11 cellular contexts compared by ENCODE assay signal in the genomic region with DNA sequence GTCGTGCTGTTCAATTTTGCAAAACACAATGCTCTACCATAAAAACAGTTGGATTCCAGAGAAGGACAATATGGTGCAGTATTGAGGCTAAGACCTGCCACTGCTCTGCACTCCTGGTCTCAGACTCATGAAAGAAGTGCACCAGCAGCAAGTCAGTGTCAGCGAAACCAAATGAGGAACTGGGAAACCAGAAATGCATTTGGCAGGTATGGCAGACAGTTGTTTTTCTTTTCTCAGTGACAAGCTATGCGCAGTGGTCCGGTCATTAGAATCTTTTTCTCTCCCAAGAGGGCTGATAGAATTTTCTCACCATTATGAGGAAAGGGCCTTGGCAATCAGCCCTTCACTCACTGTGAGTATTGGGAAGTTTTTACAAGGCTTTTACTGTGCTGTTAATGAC.
DNase-seq lines count a peak whose midpoint lies in the region; ATAC-seq, FAIRE-seq and TF ChIP-seq lines count a peak whose summit lies in the region.
"Had no signal": no experiment of that assay in that cellular context is flagged by ENCODE, and none has a peak within 500 bp of the region (broad histone marks: within the 10 kb centered on the region; RNA-seq: fewer than 3 reads in every experiment).

No MANE protein-coding gene starts in this region.

- ATAC-seq in GM18868 (IDR thresholded peaks at IDR 0.05; ENCODE audit: unreplicated experiment) (peak; percentile 99), GM21619 (IDR thresholded peaks at IDR 0.05; ENCODE audit: unreplicated experiment) (peak; percentile 99), HG03196 (IDR thresholded peaks at IDR 0.05; ENCODE audit: unreplicated experiment) (peak; percentile 92), K562 (no peak), gastrocnemius medialis (no peak), right lobe of liver (no peak)

- no peak for FAIRE-seq in K562 (lab: Jason Lieb, UNC)

- no peaks in the 10 kb centered on the region for H4K20me1 ChIP-seq in K562 (replicated peaks; ENCODE audit: control insufficient read depth, insufficient read depth, low read length)

- TF ChIP-seq CTCF in K562 (IDR thresholded peaks at IDR 0.05 in 2 of 3, conservative IDR thresholded peaks at IDR 0.05 in 1 of 3; ENCODE audit: insufficient read depth in 2 of 3, low read depth in 1 of 3, low read length in 3 of 3) (no peak), gastrocnemius medialis (IDR thresholded peaks at IDR 0.05 in 4 of 5, conservative IDR thresholded peaks at IDR 0.05 in 1 of 5) (no peak), right lobe of liver (IDR thresholded peaks at IDR 0.05) (no peak), vagina (IDR thresholded peaks at IDR 0.05) (no peak)

- TF ChIP-seq RAD21 in K562 (CRISPR knock-in tag; conservative IDR thresholded peaks at IDR 0.05 in 1 of 2, IDR thresholded peaks at IDR 0.05 in 1 of 2), result no peak

- CTCF ChIA-PET in K562 (lab: Yijun Ruan, JAX; ENCODE audit: low intra/inter-chr PET ratio), result no interaction called here

- TF ChIP-seq POLR2A in K562 (conservative IDR thresholded peaks at IDR 0.05), result no peak
- TF ChIP-seq POLR2A in gastrocnemius medialis (IDR thresholded peaks at IDR 0.05), result no peak
- no peak for TF ChIP-seq POLR2A in right lobe of liver (IDR thresholded peaks at IDR 0.05)
- TF ChIP-seq POLR2A in vagina (IDR thresholded peaks at IDR 0.05), result no peak

- H3K4me1 ChIP-seq in K562 (replicated peaks in 1 of 2; ENCODE audit: control insufficient read depth in 2 of 2, insufficient read depth in 2 of 2, low read length in 2 of 2), result no peaks in the 10 kb centered on the region
- H3K4me1 ChIP-seq in gastrocnemius medialis, result peaks cover 0 to 10% of the 10 kb centered on the region in 2 donors
- no peaks in the 10 kb centered on the region for H3K4me1 ChIP-seq in right lobe of liver
- no peaks in the 10 kb centered on the region for H3K4me1 ChIP-seq in vagina

- 0% methylated on average over 4 of the region's 4 CpGs for WGBS in K562 (ENCODE audit: insufficient coverage, low coverage, missing lambda C conversion rate)
- 91% methylated on average over 4 of the region's 4 CpGs for WGBS in right lobe of liver (ENCODE audit: insufficient coverage, low coverage, low lambda C conversion rate, missing lambda C conversion rate)

- no peaks in the 10 kb centered on the region for H3K9me1 ChIP-seq in K562 (ENCODE audit: control insufficient read depth, insufficient read depth, low read length)

- no peak overlapping the region for H3K9ac ChIP-seq in K562 (ENCODE audit: insufficient read depth in 1 of 2, low read depth in 2 of 2, low read length in 2 of 2)

- no peaks in the 10 kb centered on the region for H3K27me3 ChIP-seq in K562 (ENCODE audit: control insufficient read depth in 2 of 2, insufficient read depth in 2 of 2, low read length in 2 of 2)
- no peaks in the 10 kb centered on the region for H3K27me3 ChIP-seq in gastrocnemius medialis
- H3K27me3 ChIP-seq in right lobe of liver, result no peaks in the 10 kb centered on the region
- no peaks in the 10 kb centered on the region for H3K27me3 ChIP-seq in vagina

- no peak overlapping the region for H3K27ac ChIP-seq in K562 (ENCODE audit: extremely low read depth, low read depth, low read length)
- H3K27ac ChIP-seq in gastrocnemius medialis, result no peak overlapping the region
- no peak overlapping the region for H3K27ac ChIP-seq in right lobe of liver
- H3K27ac ChIP-seq in vagina, result no peak overlapping the region
- H3K27ac ChIP-seq: neutrophil had no signal

- POLR2A ChIA-PET in K562 (lab: Yijun Ruan, JAX), result interaction anchor here (0.7 kb wide), 1 partner anchor 11 kb away, joined by 3 read pairs; no protein-coding TSS in a partner anchor

- no peak for TF ChIP-seq EP300 in K562 (IDR thresholded peaks at IDR 0.05; ENCODE audit: low read length)

- no peaks in the 10 kb centered on the region for H3K36me3 ChIP-seq in K562 (ENCODE audit: control insufficient read depth, insufficient read depth, low read length)
- no peaks in the 10 kb centered on the region for H3K36me3 ChIP-seq in gastrocnemius medialis
- H3K36me3 ChIP-seq in right lobe of liver, result no peaks in the 10 kb centered on the region
- no peaks in the 10 kb centered on the region for H3K36me3 ChIP-seq in vagina
- H3K36me3 ChIP-seq: neutrophil had no signal

- DNase-seq in K562 (ENCODE audit: extremely low read depth in 1 of 4, low spot score in 3 of 4) (no peak), gastrocnemius medialis (no peak), right lobe of liver (no peak), dedifferentiated amniotic fluid mesenchymal stem cell (ENCODE audit: extremely low spot score) (no peak), vagina (ENCODE audit: extremely low spot score in 2 of 2) (no peak)
- DNase-seq: DND-41, NCI-H510A had no signal

- H3K4me2 ChIP-seq in K562 (ENCODE audit: insufficient read depth, low read length), result no peak overlapping the region

- no peak overlapping the region for H3K4me3 ChIP-seq in K562
- H3K4me3 ChIP-seq in gastrocnemius medialis, result no peak overlapping the region
- no peak overlapping the region for H3K4me3 ChIP-seq in right lobe of liver
- H3K4me3 ChIP-seq in vagina, result no peak overlapping the region

- in situ Hi-C loops in K562 (cut with MboI) (loop anchor here (25.0 kb wide), 1 partner anchor 672 kb away; no protein-coding TSS in a partner anchor), gastrocnemius medialis (cut with MboI; ENCODE audit: low sequenced_read_pairs in 4 of 4) (loop anchor here in 3 of 4 donors (25.0 kb wide), 2 partner anchors 172 to 522 kb away; no protein-coding TSS in a partner anchor)

- H3K9me3 ChIP-seq in K562 (replicated peaks; ENCODE audit: control insufficient read depth, insufficient read depth, low read depth, low read length), result no peaks in the 10 kb centered on the region
- H3K9me3 ChIP-seq in gastrocnemius medialis, result no peaks in the 10 kb centered on the region
- H3K9me3 ChIP-seq in right lobe of liver, result no peaks in the 10 kb centered on the region
- H3K9me3 ChIP-seq in vagina, result no peaks in the 10 kb centered on the region
- H3K9me3 ChIP-seq: neutrophil had no signal

- no peaks in the 10 kb centered on the region for H3K79me2 ChIP-seq in K562 (ENCODE audit: control insufficient read depth, insufficient read depth, low read length)

- intact Hi-C loops in K562 (cut with micrococcal nuclease), result no loop called here
- intact Hi-C loops in gastrocnemius medialis (cut with DNase I; ENCODE audit: low total_unique reads), result no loop called here
- intact Hi-C loops in right lobe of liver (cut with DNase I), result no loop called here
- intact Hi-C loops in vagina (cut with DNase I), result no loop called here

- no TSS peak for BruUV-seq in K562 (replicated peaks; lab: Mats Ljungman, UMichigan)

- no peak overlapping the region for H2AFZ ChIP-seq in K562 (ENCODE audit: low read depth, low read length)

TF ChIP-seq in K562, 482 proteins besides CTCF, POLR2A, EP300 and RAD21:
- no peak for TF ChIP-seq HLTF (IDR thresholded peaks at IDR 0.05)
- TF ChIP-seq MYNN (IDR thresholded peaks at IDR 0.05), result no peak
- no peak for TF ChIP-seq MYNN (CRISPR knock-in tag; IDR thresholded peaks at IDR 0.05)
- TF ChIP-seq SPI1 (IDR thresholded peaks at IDR 0.05; ENCODE audit: borderline replicate concordance, low read depth, low read length), result peak; percentile 52; the same call in 1 of the 2 replicates
- TF ChIP-seq, protein P1, sequence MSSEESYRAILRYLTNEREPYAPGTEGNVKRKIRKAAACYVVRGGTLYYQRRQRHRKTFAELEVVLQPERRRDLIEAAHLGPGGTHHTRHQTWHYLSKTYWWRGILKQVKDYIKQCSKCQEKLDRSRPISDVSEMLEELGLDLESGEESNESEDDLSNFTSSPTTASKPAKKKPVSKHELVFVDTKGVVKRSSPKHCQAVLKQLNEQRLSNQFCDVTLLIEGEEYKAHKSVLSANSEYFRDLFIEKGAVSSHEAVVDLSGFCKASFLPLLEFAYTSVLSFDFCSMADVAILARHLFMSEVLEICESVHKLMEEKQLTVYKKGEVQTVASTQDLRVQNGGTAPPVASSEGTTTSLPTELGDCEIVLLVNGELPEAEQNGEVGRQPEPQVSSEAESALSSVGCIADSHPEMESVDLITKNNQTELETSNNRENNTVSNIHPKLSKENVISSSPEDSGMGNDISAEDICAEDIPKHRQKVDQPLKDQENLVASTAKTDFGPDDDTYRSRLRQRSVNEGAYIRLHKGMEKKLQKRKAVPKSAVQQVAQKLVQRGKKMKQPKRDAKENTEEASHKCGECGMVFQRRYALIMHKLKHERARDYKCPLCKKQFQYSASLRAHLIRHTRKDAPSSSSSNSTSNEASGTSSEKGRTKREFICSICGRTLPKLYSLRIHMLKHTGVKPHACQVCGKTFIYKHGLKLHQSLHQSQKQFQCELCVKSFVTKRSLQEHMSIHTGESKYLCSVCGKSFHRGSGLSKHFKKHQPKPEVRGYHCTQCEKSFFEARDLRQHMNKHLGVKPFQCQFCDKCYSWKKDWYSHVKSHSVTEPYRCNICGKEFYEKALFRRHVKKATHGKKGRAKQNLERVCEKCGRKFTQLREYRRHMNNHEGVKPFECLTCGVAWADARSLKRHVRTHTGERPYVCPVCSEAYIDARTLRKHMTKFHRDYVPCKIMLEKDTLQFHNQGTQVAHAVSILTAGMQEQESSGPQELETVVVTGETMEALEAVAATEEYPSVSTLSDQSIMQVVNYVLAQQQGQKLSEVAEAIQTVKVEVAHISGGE (CRISPR knock-in tag; IDR thresholded peaks at IDR 0.05), result peak in 1 of 3 experiments; percentile 77; a peak in 2 of 6 replicates

Comparison
In these comparisons a context has a peak if more than half of its experiments do, and no peak if none do; other contexts are left out.
1. ATAC-seq: peak in GM18868 (single experiment), GM21619 (single experiment) and HG03196 (single experiment); none in K562 (single experiment), gastrocnemius medialis (0 of 2) and right lobe of liver (0 of 4).